Comparison of ENCODE assay signal across 10 cellular contexts in the genomic region with DNA sequence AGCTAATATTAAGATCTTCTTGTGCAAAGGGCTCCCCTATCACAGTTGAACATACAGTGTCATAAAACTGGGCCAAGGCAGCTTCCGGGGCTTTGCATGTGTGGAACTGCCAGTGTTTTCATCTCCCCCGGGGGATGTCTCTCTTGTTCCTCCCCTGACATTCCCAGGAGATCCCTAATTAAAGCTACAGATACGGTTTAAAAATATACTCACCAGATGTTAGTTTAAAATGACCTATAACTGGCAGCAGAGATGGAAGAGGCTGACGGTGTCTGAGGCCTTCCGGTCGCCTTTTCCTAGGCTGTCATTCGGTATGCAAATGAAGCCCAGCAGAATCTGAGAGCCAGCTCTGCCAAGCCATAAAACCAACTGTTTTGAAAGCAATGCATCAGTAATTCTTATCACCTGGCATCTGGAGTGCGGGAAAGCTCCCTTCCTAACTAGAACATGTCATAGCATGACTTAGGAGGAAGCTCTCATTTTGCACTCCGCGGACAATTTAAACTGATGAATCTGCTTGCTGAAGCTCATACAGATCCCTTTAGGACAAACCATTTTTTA.
DNase-seq lines count a peak whose midpoint lies in the region; ATAC-seq lines count a peak whose summit lies in the region.
"Had no signal": no experiment of that assay in that cellular context is flagged by ENCODE, and none has a peak within 500 bp of the region (broad histone marks: within the 10 kb centered on the region; RNA-seq: fewer than 3 reads in every experiment).

No MANE protein-coding gene starts in this region.

- H3K27me3 ChIP-seq in rectal smooth muscle tissue (ENCODE audit: control insufficient read depth, insufficient read depth, low read length) (no peaks in the 10 kb centered on the region), HAP-1 (ENCODE audit: low read depth) (peaks cover 3% of the 10 kb centered on the region; the same call in 1 of the 2 replicates)

- H3K4me1 ChIP-seq in rectal smooth muscle tissue (ENCODE audit: control insufficient read depth, insufficient read depth, low read length) (peaks cover 8% of the 10 kb centered on the region), HAP-1 (no peaks in the 10 kb centered on the region)

- no peak overlapping the region for H3K27ac ChIP-seq in epithelial cell of prostate
- peak overlapping the region; percentile 40 for H3K27ac ChIP-seq in rectal smooth muscle tissue (ENCODE audit: low read depth, low read length)

- ATAC-seq in stimulated activated naive CD8-positive, alpha-beta T cell treated with anti-CD3 and anti-CD28 coated beads, Interleukin-15, Interleukin-2, amounts not matched to agents 100 U/mL and 50 U/mL, for 24 hours: no peak

- H3K9me3 ChIP-seq in HAP-1: no peaks in the 10 kb centered on the region

- in situ Hi-C loops in HAP-1 (cut with MboI; ENCODE audit: low sequenced_read_pairs): no loop called here

- H3K9ac ChIP-seq in rectal smooth muscle tissue (ENCODE audit: low read length): no peak overlapping the region

- DNase-seq in GM03348 (ENCODE audit: low spot score) (peak; percentile 32), NCI-H2196 (lab: John Stamatoyannopoulos, UW; ENCODE audit: unreplicated experiment) (peak; percentile 79), epithelial cell of prostate (ENCODE audit: low read depth, low spot score) (peak; percentile 86), HAP-1 (ENCODE audit: low spot score in 2 of 2) (no peak), NCI-H1930 (lab: John Stamatoyannopoulos, UW) (no peak), pons (ENCODE audit: low spot score) (no peak)
- no peak for DNase-seq in stimulated activated naive CD8-positive, alpha-beta T cell treated with anti-CD3 and anti-CD28 coated beads, Interleukin-15, Interleukin-2, amounts not matched to agents 100 U/mL and 50 U/mL, for 24 hours
- DNase-seq: immature natural killer cell; stimulated activated CD4-positive, alpha-beta T cell treated with anti-CD3 and anti-CD28 coated beads, Interleukin-4, amount 100 ng/mL, for 4 hours had no signal

- H3K4me3 ChIP-seq in rectal smooth muscle tissue (ENCODE audit: low read length) (no peak overlapping the region), HAP-1 (no peak overlapping the region)

- H3K36me3 ChIP-seq in rectal smooth muscle tissue (ENCODE audit: control insufficient read depth, insufficient read depth, low read length): no peaks in the 10 kb centered on the region
- H3K36me3 ChIP-seq in HAP-1 (replicated peaks): no peaks in the 10 kb centered on the region

Comparison
In these comparisons a context has a peak if more than half of its experiments do, and no peak if none do; other contexts are left out.
1. DNase-seq: peak in GM03348 (single experiment), NCI-H2196 (single experiment) and epithelial cell of prostate (single experiment); none in stimulated activated naive CD8-positive, alpha-beta T cell treated with anti-CD3 and anti-CD28 coated beads, Interleukin-15, Interleukin-2, amounts not matched to agents 100 U/mL and 50 U/mL, for 24 hours (single experiment), HAP-1 (0 of 2), NCI-H1930 (0 of 2) and pons (single experiment).